In genomic region chr11:76577199-76577920, GRCh38 we compare ENCODE assay signal across 1 cellular context.
TF ChIP-seq lines count a peak whose summit lies in the region.

No MANE protein-coding gene starts in this region.

TF ChIP-seq in H1, 55 proteins besides CTCF, POLR2A, EP300 and RAD21 (continued from another document):
- TF ChIP-seq CHD7 (IDR thresholded peaks at IDR 0.05; ENCODE audit: insufficient replicate concordance, low read length) = no peak
- TF ChIP-seq YY1 (IDR thresholded peaks at IDR 0.05; ENCODE audit: low read depth, low read length) = no peak
- TF ChIP-seq GABPA (IDR thresholded peaks at IDR 0.05; ENCODE audit: borderline replicate concordance, insufficient read depth, low read length) = no peak
